15 cellular contexts compared by ENCODE assay signal in genomic region chr9:110911659-110912473, GRCh38.
DNase-seq lines count a peak whose midpoint lies in the region; ATAC-seq and TF ChIP-seq lines count a peak whose summit lies in the region.
"Had no signal": no experiment of that assay in that cellular context is flagged by ENCODE, and none has a peak within 500 bp of the region (broad histone marks: within the 10 kb centered on the region; RNA-seq: fewer than 3 reads in every experiment).

No MANE protein-coding gene starts in this region.

- no peak for TF ChIP-seq CTCF in astrocyte of the spinal cord (IDR thresholded peaks at IDR 0.05; ENCODE audit: low read depth, low read length)
- TF ChIP-seq CTCF in heart right ventricle (IDR thresholded peaks at IDR 0.05) = no peak

- H3K4me2 ChIP-seq in skeletal muscle satellite cell (ENCODE audit: low read length) = peak overlapping the region; percentile 49

- H3K4me1 ChIP-seq in heart right ventricle = peaks cover 0 to 19% (median 0%) of the 10 kb centered on the region in 9 donors
- H3K4me1 ChIP-seq in skeletal muscle satellite cell (ENCODE audit: control insufficient read depth, insufficient read depth, low read length) = peaks cover 43% of the 10 kb centered on the region
- H3K4me1 ChIP-seq: BLaER1 treated with 17β-estradiol and CSF1 and Interleukin-3, amounts not matched to agents 10 nM and 100 nM; right lobe of liver had no signal

- WGBS in heart right ventricle, 2 donors = 52 to 59% methylated on average over 4 of the region's 4 CpGs

- H3K27ac ChIP-seq in heart right ventricle = peak overlapping the region in 6 of 10 donors; percentile 2 to 76 (median 48)
- H3K27ac ChIP-seq: BLaER1 treated with 17β-estradiol and CSF1 and Interleukin-3, amounts not matched to agents 10 nM and 100 nM; right lobe of liver had no signal

- H3K4me3 ChIP-seq in astrocyte of the spinal cord (ENCODE audit: low read depth, low read length) (no peak overlapping the region), heart right ventricle (no peak overlapping the region), skeletal muscle satellite cell (ENCODE audit: low read length) (no peak overlapping the region)
- H3K4me3 ChIP-seq: BLaER1 treated with 17β-estradiol and CSF1 and Interleukin-3, amounts not matched to agents 10 nM and 100 nM; right lobe of liver had no signal

- H3K9me3 ChIP-seq in heart right ventricle (peaks cover 0 to 29% (median 12%) of the 10 kb centered on the region in 11 donors), skeletal muscle satellite cell (replicated peaks; ENCODE audit: low read length) (peaks cover 11% of the 10 kb centered on the region)
- H3K9me3 ChIP-seq: right lobe of liver had no signal

- peak in 2 of 8 donors; percentile 58 to 67 for ATAC-seq in heart right ventricle
- no peak for ATAC-seq in GM18858 (IDR thresholded peaks at IDR 0.05; ENCODE audit: unreplicated experiment)
- ATAC-seq in GM19452 (IDR thresholded peaks at IDR 0.05; ENCODE audit: unreplicated experiment) = no peak
- no peak for ATAC-seq in HG02885 (IDR thresholded peaks at IDR 0.05; ENCODE audit: poor library complexity, unreplicated experiment)
- ATAC-seq: activated T-cell treated with anti-CD3 and anti-CD28 coated beads, Interleukin-2, amount 50 U/mL, for 4 hours had no signal

- intact Hi-C loops in heart right ventricle (cut with DNase I) = no loop called here

- H3K27me3 ChIP-seq in heart right ventricle (no peaks in the 10 kb centered on the region), skeletal muscle satellite cell (ENCODE audit: control insufficient read depth, insufficient read depth, low read length) (no peaks in the 10 kb centered on the region)
- H3K27me3 ChIP-seq: BLaER1 treated with 17β-estradiol and CSF1 and Interleukin-3, amounts not matched to agents 10 nM and 100 nM; right lobe of liver had no signal

- H3K9ac ChIP-seq in skeletal muscle satellite cell (ENCODE audit: low read depth, low read length) = peak overlapping the region; percentile 72
- H3K9ac ChIP-seq: BLaER1 treated with 17β-estradiol and CSF1 and Interleukin-3, amounts not matched to agents 10 nM and 100 nM had no signal

- peak; percentile 77 for DNase-seq in EH (ENCODE audit: low read depth)
- peak; percentile 54 for DNase-seq in astrocyte of the spinal cord (ENCODE audit: low read depth, low spot score)
- DNase-seq in heart right ventricle = no peak
- DNase-seq in activated gamma-delta T cell (lab: John Stamatoyannopoulos, UW) = no peak
- DNase-seq: activated CD4-positive, CD25-positive, alpha-beta regulatory T cell; activated T-cell treated with anti-CD3 and anti-CD28 coated beads, Interleukin-2, amount 50 U/mL, for 4 hours; midbrain; NCI-H1436; NCI-H526; right lobe of liver had no signal

- H3K36me3 ChIP-seq in heart right ventricle (no peaks in the 10 kb centered on the region), skeletal muscle satellite cell (ENCODE audit: insufficient read depth, low read length) (peaks cover 12% of the 10 kb centered on the region)
- H3K36me3 ChIP-seq: right lobe of liver had no signal

- in situ Hi-C loops in astrocyte of the spinal cord (cut with HindIII; ENCODE audit: low sequenced_read_pairs) = no loop called here

Comparison
In these comparisons a context has a peak if more than half of its experiments do, and no peak if none do; other contexts are left out.
1. DNase-seq: peak in EH (single experiment) and astrocyte of the spinal cord (single experiment); none in heart right ventricle (0 of 2) and activated gamma-delta T cell (single experiment).